In genomic region chr1:3530086-3530930, GRCh38 we compare ENCODE assay signal across 8 cellular contexts.
DNase-seq lines count a peak whose midpoint lies in the region; ATAC-seq lines count a peak whose summit lies in the region.

No MANE protein-coding gene starts in this region.

- peak overlapping the region; percentile 75 for H3K4me3 Mint-ChIP-seq in activated T-helper 1 cell treated with anti-CD3 and anti-CD28 coated beads, Interleukin-12 subunit alpha, Interleukin-12 subunit beta, Interleukin-2, Interleukin-4 antibody, amounts not matched to agents 30 ng/mL and 10 ng/mL and 1 ng/mL, durations not matched to agents 14 hours and 24 hours and 36 hours

- ATAC-seq in HG03097 (IDR thresholded peaks at IDR 0.05; ENCODE audit: low FRiP score, unreplicated experiment) (no peak), HG03196 (IDR thresholded peaks at IDR 0.05; ENCODE audit: unreplicated experiment) (no peak)

- DNase-seq in AML-193 (lab: John Stamatoyannopoulos, UW): peak; percentile 10 to 20
- peak; percentile 49 for DNase-seq in HPDE6-E6E7 (ENCODE audit: extremely low spot score)
- DNase-seq in activated T-helper 1 cell treated with anti-CD3 and anti-CD28 coated beads, Interleukin-12 subunit alpha, Interleukin-12 subunit beta, Interleukin-2, Interleukin-4 antibody, amounts not matched to agents 30 ng/mL and 10 ng/mL and 1 ng/mL, durations not matched to agents 14 hours and 24 hours and 36 hours (ENCODE audit: low spot score): no peak
- DNase-seq in islet precursor cell: peak; percentile 75
- no peak for DNase-seq in OCI-M1 (lab: John Stamatoyannopoulos, UW)

- no peaks in the 10 kb centered on the region for H3K9me3 ChIP-seq in subcutaneous abdominal adipose tissue (ENCODE audit: control insufficient read depth in 5 of 5, low read length in 5 of 5)

- intact Hi-C loops in activated T-helper 1 cell treated with anti-CD3 and anti-CD28 coated beads, Interleukin-12 subunit alpha, Interleukin-12 subunit beta, Interleukin-2, Interleukin-4 antibody, amounts not matched to agents 30 ng/mL and 10 ng/mL and 1 ng/mL, durations not matched to agents 14 hours and 24 hours and 36 hours (cut with micrococcal nuclease): loop anchor here (2.0 to 5.0 kb wide), 3 partner anchors 40 to 372 kb away; partner anchors contain the start of genes C1orf174 and LRRC47

- H3K27ac Mint-ChIP-seq in activated T-helper 1 cell treated with anti-CD3 and anti-CD28 coated beads, Interleukin-12 subunit alpha, Interleukin-12 subunit beta, Interleukin-2, Interleukin-4 antibody, amounts not matched to agents 30 ng/mL and 10 ng/mL and 1 ng/mL, durations not matched to agents 14 hours and 24 hours and 36 hours: no peak overlapping the region

- H3K36me3 ChIP-seq in subcutaneous abdominal adipose tissue (ENCODE audit: control insufficient read depth in 5 of 5, insufficient read depth in 5 of 5, low read length in 5 of 5): no peaks in the 10 kb centered on the region

- H3K4me3 ChIP-seq in subcutaneous abdominal adipose tissue (ENCODE audit: low read depth in 1 of 5, low read length in 5 of 5): peak overlapping the region; percentile 42 to 75 (median 66)

- H3K4me1 ChIP-seq in subcutaneous abdominal adipose tissue (ENCODE audit: control insufficient read depth in 5 of 5, insufficient read depth in 5 of 5, low read length in 5 of 5): peaks cover 0 to 25% (median 19%) of the 10 kb centered on the region in 5 donors

- no peaks in the 10 kb centered on the region for H3K4me1 Mint-ChIP-seq in activated T-helper 1 cell treated with anti-CD3 and anti-CD28 coated beads, Interleukin-12 subunit alpha, Interleukin-12 subunit beta, Interleukin-2, Interleukin-4 antibody, amounts not matched to agents 30 ng/mL and 10 ng/mL and 1 ng/mL, durations not matched to agents 14 hours and 24 hours and 36 hours (ENCODE audit: low read depth)

- peak overlapping the region in 3 of 5 donors; percentile 21 to 74 (median 55) for H3K9ac ChIP-seq in subcutaneous abdominal adipose tissue (ENCODE audit: low read length in 5 of 5)

- no peaks in the 10 kb centered on the region for H3K36me3 Mint-ChIP-seq in activated T-helper 1 cell treated with anti-CD3 and anti-CD28 coated beads, Interleukin-12 subunit alpha, Interleukin-12 subunit beta, Interleukin-2, Interleukin-4 antibody, amounts not matched to agents 30 ng/mL and 10 ng/mL and 1 ng/mL, durations not matched to agents 14 hours and 24 hours and 36 hours (ENCODE audit: low read depth)

- H3K27ac ChIP-seq in subcutaneous abdominal adipose tissue (ENCODE audit: low read depth, low read length): peak overlapping the region; percentile 41

- no peaks in the 10 kb centered on the region for H3K9me3 Mint-ChIP-seq in activated T-helper 1 cell treated with anti-CD3 and anti-CD28 coated beads, Interleukin-12 subunit alpha, Interleukin-12 subunit beta, Interleukin-2, Interleukin-4 antibody, amounts not matched to agents 30 ng/mL and 10 ng/mL and 1 ng/mL, durations not matched to agents 14 hours and 24 hours and 36 hours

- H3K27me3 ChIP-seq in subcutaneous abdominal adipose tissue (ENCODE audit: control insufficient read depth in 5 of 5, insufficient read depth in 4 of 5, low read length in 5 of 5): peaks cover 0 to 28% (median 10%) of the 10 kb centered on the region in 5 donors

- peaks cover 2% of the 10 kb centered on the region for H3K27me3 Mint-ChIP-seq in activated T-helper 1 cell treated with anti-CD3 and anti-CD28 coated beads, Interleukin-12 subunit alpha, Interleukin-12 subunit beta, Interleukin-2, Interleukin-4 antibody, amounts not matched to agents 30 ng/mL and 10 ng/mL and 1 ng/mL, durations not matched to agents 14 hours and 24 hours and 36 hours (ENCODE audit: insufficient read depth)

Comparison
In these comparisons a context has a peak if more than half of its experiments do, and no peak if none do; other contexts are left out.
1. DNase-seq: peak in AML-193 (2 of 2), HPDE6-E6E7 (single experiment) and islet precursor cell (single experiment); none in activated T-helper 1 cell treated with anti-CD3 and anti-CD28 coated beads, Interleukin-12 subunit alpha, Interleukin-12 subunit beta, Interleukin-2, Interleukin-4 antibody, amounts not matched to agents 30 ng/mL and 10 ng/mL and 1 ng/mL, durations not matched to agents 14 hours and 24 hours and 36 hours (single experiment) and OCI-M1 (single experiment).